Comparison of ENCODE assay signal across 8 cellular contexts in genomic region chr5:87151547-87151946, GRCh38.
DNase-seq lines count a peak whose midpoint lies in the region; ATAC-seq and TF ChIP-seq lines count a peak whose summit lies in the region.

No MANE protein-coding gene starts in this region.

- no peaks in the 10 kb centered on the region for H3K27me3 ChIP-seq in A673 (replicated peaks; ENCODE audit: insufficient read depth, low read depth, low read length, poor library complexity)
- H3K27me3 ChIP-seq in testis = no peaks in the 10 kb centered on the region

- DNase-seq in A673 (ENCODE audit: low spot score) = peak; percentile 3
- peak; percentile 8 for DNase-seq in GOT3 (lab: John Stamatoyannopoulos, UW)
- peak; percentile 19 for DNase-seq in NOMO-1 treated with dmso at 0.1 percent for 144 hours (lab: John Stamatoyannopoulos, UW; ENCODE audit: unreplicated experiment)
- DNase-seq in NCI-H526 (lab: John Stamatoyannopoulos, UW) = no peak
- no peak for DNase-seq in testis
- no peak for DNase-seq in activated CD4-positive, alpha-beta T cell treated with anti-CD3 and anti-CD28 coated beads for 4 hours

- POLR2A ChIA-PET in A673 (lab: Charles Lee; ENCODE audit: low non-redundant PET) = no interaction called here

- CTCF ChIA-PET in A673 (lab: Charles Lee) = no interaction called here

- ATAC-seq in esophagus mucosa (peak; percentile 44), GM21526 (IDR thresholded peaks at IDR 0.05; ENCODE audit: low FRiP score, unreplicated experiment) (no peak)

- H3K4me3 ChIP-seq in A673 (ENCODE audit: low read depth, low read length, poor library complexity, severe bottlenecking) = no peak overlapping the region
- no peak overlapping the region for H3K4me3 ChIP-seq in testis

- no peaks in the 10 kb centered on the region for H3K4me1 ChIP-seq in A673 (ENCODE audit: insufficient read depth, low read length, poor library complexity, severe bottlenecking)
- H3K4me1 ChIP-seq in testis = no peaks in the 10 kb centered on the region

- intact Hi-C loops in A673 (cut with micrococcal nuclease; ENCODE audit: unreplicated experiment) (no loop called here), testis (cut with DNase I; ENCODE audit: low total_unique reads) (no loop called here)

- H3K9me3 ChIP-seq in A673 (ENCODE audit: low read depth, low read length, poor library complexity, severe bottlenecking) (no peaks in the 10 kb centered on the region), testis (no peaks in the 10 kb centered on the region)

- 35 to 71% methylated on average over 1 of the region's 1 CpG for WGBS in testis, 2 donors

- H3K27ac ChIP-seq in A673 (ENCODE audit: low read depth, low read length, poor library complexity, severe bottlenecking) = no peak overlapping the region
- H3K27ac ChIP-seq in testis = no peak overlapping the region

- TF ChIP-seq CTCF in A673 (conservative IDR thresholded peaks at IDR 0.05; ENCODE audit: low read depth, low read length) (no peak), testis (IDR thresholded peaks at IDR 0.05) (no peak)

- TF ChIP-seq POLR2A in testis (IDR thresholded peaks at IDR 0.05) = no peak

- H3K36me3 ChIP-seq in A673 (ENCODE audit: insufficient read depth, low read length, poor library complexity, severe bottlenecking) (no peaks in the 10 kb centered on the region), testis (ENCODE audit: low read depth, missing control alignments) (no peaks in the 10 kb centered on the region)

- no TSS peak for BruUV-seq in A673 (replicated peaks; lab: Mats Ljungman, UMichigan)

Comparison
In these comparisons a context has a peak if more than half of its experiments do, and no peak if none do; other contexts are left out.
1. DNase-seq: peak in A673 (single experiment), GOT3 (single experiment) and NOMO-1 treated with dmso at 0.1 percent for 144 hours (single experiment); none in NCI-H526 (0 of 2), testis (single experiment) and activated CD4-positive, alpha-beta T cell treated with anti-CD3 and anti-CD28 coated beads for 4 hours (0 of 2).